Comparison of ENCODE assay signal across 18 cellular contexts in genomic region chr2:18961991-18962421, GRCh38.
DNase-seq lines count a peak whose midpoint lies in the region; ATAC-seq and TF ChIP-seq lines count a peak whose summit lies in the region.
"Had no signal": no experiment of that assay in that cellular context is flagged by ENCODE, and none has a peak within 500 bp of the region (broad histone marks: within the 10 kb centered on the region; RNA-seq: fewer than 3 reads in every experiment).

No MANE protein-coding gene starts in this region.

- H3K36me3 Mint-ChIP-seq in natural killer cell treated with Interleukin-12 subunit alpha and Interleukin-12 subunit beta and Interleukin-15 and Interleukin-18, amount 100 ng/mL, for 72 hours: no peaks in the 10 kb centered on the region
- H3K36me3 Mint-ChIP-seq: CD4-positive, CD25-positive, alpha-beta regulatory T cell had no signal

- H3K36me3 ChIP-seq in heart left ventricle: no peaks in the 10 kb centered on the region
- H3K36me3 ChIP-seq: SJCRH30 had no signal

- 84 to 88% (median 87%) methylated on average over 13 to 14 of the region's 14 CpGs for WGBS in heart left ventricle, 4 donors

- no peak overlapping the region for H3K27ac Mint-ChIP-seq in natural killer cell treated with Interleukin-12 subunit alpha and Interleukin-12 subunit beta and Interleukin-15 and Interleukin-18, amount 100 ng/mL, for 72 hours
- H3K27ac Mint-ChIP-seq: CD4-positive, CD25-positive, alpha-beta regulatory T cell; H9 had no signal

- H3K27ac ChIP-seq in heart left ventricle: no peak overlapping the region
- H3K27ac ChIP-seq: GM23248, SJCRH30 had no signal

- peak; percentile 17 for ATAC-seq in left ventricle myocardium superior
- no peak for ATAC-seq in heart left ventricle
- ATAC-seq in natural killer cell treated with Interleukin-12 subunit alpha and Interleukin-12 subunit beta and Interleukin-15 and Interleukin-18, amount 100 ng/mL, for 72 hours: no peak

- DNase-seq in left ventricle myocardium superior (peak; percentile 33), heart left ventricle (no peak), fibroblast of villous mesenchyme (ENCODE audit: low read depth) (peak; percentile 33), posterior vena cava (ENCODE audit: low spot score) (peak; percentile 82), GM10248 (ENCODE audit: extremely low spot score) (no peak), hypothalamus (lab: John Stamatoyannopoulos, UW) (no peak)
- DNase-seq in natural killer cell treated with Interleukin-12 subunit alpha and Interleukin-12 subunit beta and Interleukin-15 and Interleukin-18, amount 100 ng/mL, for 72 hours (ENCODE audit: low spot score): no peak
- DNase-seq: CD4-positive, CD25-positive, alpha-beta regulatory T cell; GM23248; H9; NCI-H1092 treated with DMSO at 0.1 percent for 48 hours; NCI-H1436 treated with DMSO at 0.1 percent for 48 hours; NCI-H187 treated with DMSO at 0.1 percent for 48 hours; NCI-H2171 treated with DMSO at 0.1 percent for 48 hours; NCI-H345; NCI-H524 treated with DMSO at 0.1 percent for 48 hours; NCI-H774; SJCRH30 had no signal

- POLR2A ChIA-PET in GM10248 (lab: Yijun Ruan, JAX): no interaction called here

- H3K27me3 Mint-ChIP-seq in natural killer cell treated with Interleukin-12 subunit alpha and Interleukin-12 subunit beta and Interleukin-15 and Interleukin-18, amount 100 ng/mL, for 72 hours: no peaks in the 10 kb centered on the region
- H3K27me3 Mint-ChIP-seq: CD4-positive, CD25-positive, alpha-beta regulatory T cell had no signal

- H3K4me3 Mint-ChIP-seq in natural killer cell treated with Interleukin-12 subunit alpha and Interleukin-12 subunit beta and Interleukin-15 and Interleukin-18, amount 100 ng/mL, for 72 hours: no peak overlapping the region
- H3K4me3 Mint-ChIP-seq: CD4-positive, CD25-positive, alpha-beta regulatory T cell; H9 had no signal

- no peak for TF ChIP-seq POLR2A in heart left ventricle (IDR thresholded peaks at IDR 0.05)

- intact Hi-C loops in left ventricle myocardium superior (cut with micrococcal nuclease): no loop called here
- intact Hi-C loops in heart left ventricle (cut with DNase I): no loop called here
- intact Hi-C loops in posterior vena cava (cut with DNase I): no loop called here

- no peaks in the 10 kb centered on the region for H3K4me1 ChIP-seq in heart left ventricle
- H3K4me1 ChIP-seq: SJCRH30 had no signal

- no peaks in the 10 kb centered on the region for H3K4me1 Mint-ChIP-seq in natural killer cell treated with Interleukin-12 subunit alpha and Interleukin-12 subunit beta and Interleukin-15 and Interleukin-18, amount 100 ng/mL, for 72 hours (ENCODE audit: low read depth in 2 of 2)
- H3K4me1 Mint-ChIP-seq: CD4-positive, CD25-positive, alpha-beta regulatory T cell had no signal

- CTCF ChIA-PET in GM10248 (lab: Yijun Ruan, JAX): interaction anchor here (0.9 to 1.6 kb wide), 2 partner anchors 12 to 20 kb away, joined by 3 read pairs; no protein-coding TSS in a partner anchor

- H3K9me3 Mint-ChIP-seq in natural killer cell treated with Interleukin-12 subunit alpha and Interleukin-12 subunit beta and Interleukin-15 and Interleukin-18, amount 100 ng/mL, for 72 hours: peaks cover 15% of the 10 kb centered on the region
- H3K9me3 Mint-ChIP-seq: H9 had no signal

- no peaks in the 10 kb centered on the region for H3K27me3 ChIP-seq in heart left ventricle
- H3K27me3 ChIP-seq: SJCRH30 had no signal

- peaks cover 0 to 6% (median 0%) of the 10 kb centered on the region in 12 donors for H3K9me3 ChIP-seq in heart left ventricle
- H3K9me3 ChIP-seq: SJCRH30 had no signal

- no peak for TF ChIP-seq CTCF in heart left ventricle (IDR thresholded peaks at IDR 0.05)
- TF ChIP-seq CTCF in fibroblast of villous mesenchyme (IDR thresholded peaks at IDR 0.05; ENCODE audit: insufficient read depth, low read depth, low read length): no peak
- TF ChIP-seq CTCF in GM10248 (IDR thresholded peaks at IDR 0.05; ENCODE audit: control extremely low read depth, extremely low read depth, low read depth, missing control alignments): no peak

- H3K4me3 ChIP-seq in heart left ventricle (no peak overlapping the region), fibroblast of villous mesenchyme (ENCODE audit: low read depth, low read length) (no peak overlapping the region)
- H3K4me3 ChIP-seq: GM23248, SJCRH30 had no signal

Comparison
In these comparisons a context has a peak if more than half of its experiments do, and no peak if none do; other contexts are left out.
1. DNase-seq: peak in left ventricle myocardium superior (single experiment), fibroblast of villous mesenchyme (single experiment) and posterior vena cava (single experiment); none in heart left ventricle (0 of 5), GM10248 (single experiment), hypothalamus (0 of 51) and natural killer cell treated with Interleukin-12 subunit alpha and Interleukin-12 subunit beta and Interleukin-15 and Interleukin-18, amount 100 ng/mL, for 72 hours (single experiment).